14 cellular contexts compared by ENCODE assay signal in genomic region chr7:41107938-41108448, GRCh38.
DNase-seq lines count a peak whose midpoint lies in the region; TF ChIP-seq lines count a peak whose summit lies in the region.
"Had no signal": no experiment of that assay in that cellular context is flagged by ENCODE, and none has a peak within 500 bp of the region (broad histone marks: within the 10 kb centered on the region; RNA-seq: fewer than 3 reads in every experiment).

No MANE protein-coding gene starts in this region.

- H3K4me1 ChIP-seq in GM23248 (ENCODE audit: insufficient read depth) (peaks cover 34% of the 10 kb centered on the region), suprapubic skin (peaks cover 12% of the 10 kb centered on the region)

- H4K20me1 ChIP-seq in GM23248 (ENCODE audit: insufficient read depth), result no peaks in the 10 kb centered on the region

- DNase-seq in GM23248 (peak; percentile 30), M059J (ENCODE audit: low read depth) (peak; percentile 89), epithelial cell of prostate (ENCODE audit: low read depth, low spot score) (no peak), suprapubic skin (ENCODE audit: low spot score in 2 of 2) (no peak), NCI-H345 (lab: John Stamatoyannopoulos, UW) (no peak), NOMO-1 (lab: John Stamatoyannopoulos, UW; ENCODE audit: unreplicated experiment in 2 of 2) (no peak)
- no peak for DNase-seq in activated T-helper 1 cell treated with anti-CD3 and anti-CD28 coated beads, Interleukin-12 subunit alpha, Interleukin-12 subunit beta, Interleukin-2, Interleukin-4 antibody, amounts not matched to agents 30 ng/mL and 10 ng/mL and 1 ng/mL, durations not matched to agents 14 hours and 24 hours and 36 hours (ENCODE audit: low spot score)
- DNase-seq in stimulated activated CD4-positive, alpha-beta T cell treated with anti-CD3 and anti-CD28 coated beads, Interleukin-4, amount 100 ng/mL, for 24 hours, result no peak
- DNase-seq: activated CD8-positive, alpha-beta memory T cell treated with anti-CD3 and anti-CD28 coated beads, Interleukin-2, amount 50 U/mL, for 4 hours; amniotic stem cell; DMS153; GOT3; NCI-H1417 treated with DMSO at 0.1 percent for 48 hours had no signal

- intact Hi-C loops in activated T-helper 1 cell treated with anti-CD3 and anti-CD28 coated beads, Interleukin-12 subunit alpha, Interleukin-12 subunit beta, Interleukin-2, Interleukin-4 antibody, amounts not matched to agents 30 ng/mL and 10 ng/mL and 1 ng/mL, durations not matched to agents 14 hours and 24 hours and 36 hours (cut with micrococcal nuclease), result no loop called here

- no peak for TF ChIP-seq CTCF in suprapubic skin (IDR thresholded peaks at IDR 0.05)

- H3K79me2 ChIP-seq in GM23248 (ENCODE audit: insufficient read depth), result no peaks in the 10 kb centered on the region

- no peak for TF ChIP-seq POLR2A in suprapubic skin (IDR thresholded peaks at IDR 0.05)

- WGBS in GM23248 (ENCODE audit: low coverage in 1 of 2, low lambda C conversion rate in 2 of 2, missing lambda C conversion rate in 2 of 2), 2 experiments, result 11 to 13% methylated on average over 6 of the region's 6 CpGs
- WGBS in suprapubic skin, result 27% methylated on average over 6 of the region's 6 CpGs

- no peak overlapping the region for H3K4me3 Mint-ChIP-seq in activated T-helper 1 cell treated with anti-CD3 and anti-CD28 coated beads, Interleukin-12 subunit alpha, Interleukin-12 subunit beta, Interleukin-2, Interleukin-4 antibody, amounts not matched to agents 30 ng/mL and 10 ng/mL and 1 ng/mL, durations not matched to agents 14 hours and 24 hours and 36 hours

- no peak overlapping the region for H3K9ac ChIP-seq in GM23248

- no peak overlapping the region for H2AFZ ChIP-seq in GM23248

- in situ Hi-C loops in GM23248 (cut with MboI), result no loop called here

- H3K27ac Mint-ChIP-seq in activated T-helper 1 cell treated with anti-CD3 and anti-CD28 coated beads, Interleukin-12 subunit alpha, Interleukin-12 subunit beta, Interleukin-2, Interleukin-4 antibody, amounts not matched to agents 30 ng/mL and 10 ng/mL and 1 ng/mL, durations not matched to agents 14 hours and 24 hours and 36 hours, result no peak overlapping the region

- H3K27me3 ChIP-seq in GM23248 (replicated peaks; ENCODE audit: insufficient read depth) (no peaks in the 10 kb centered on the region), suprapubic skin (no peaks in the 10 kb centered on the region)

- H3K36me3 Mint-ChIP-seq in activated T-helper 1 cell treated with anti-CD3 and anti-CD28 coated beads, Interleukin-12 subunit alpha, Interleukin-12 subunit beta, Interleukin-2, Interleukin-4 antibody, amounts not matched to agents 30 ng/mL and 10 ng/mL and 1 ng/mL, durations not matched to agents 14 hours and 24 hours and 36 hours (ENCODE audit: low read depth), result no peaks in the 10 kb centered on the region

- H3K27ac ChIP-seq in GM23248, result no peak overlapping the region
- H3K27ac ChIP-seq in epithelial cell of prostate, result peak overlapping the region; percentile 96
- H3K27ac ChIP-seq in suprapubic skin, result peak overlapping the region; percentile 40
- H3K27ac ChIP-seq: HL-60 had no signal

- H3K36me3 ChIP-seq in GM23248 (ENCODE audit: low read depth) (no peaks in the 10 kb centered on the region), suprapubic skin (no peaks in the 10 kb centered on the region)

- no peaks in the 10 kb centered on the region for H3K4me1 Mint-ChIP-seq in activated T-helper 1 cell treated with anti-CD3 and anti-CD28 coated beads, Interleukin-12 subunit alpha, Interleukin-12 subunit beta, Interleukin-2, Interleukin-4 antibody, amounts not matched to agents 30 ng/mL and 10 ng/mL and 1 ng/mL, durations not matched to agents 14 hours and 24 hours and 36 hours (ENCODE audit: low read depth)

- H3K27me3 Mint-ChIP-seq in activated T-helper 1 cell treated with anti-CD3 and anti-CD28 coated beads, Interleukin-12 subunit alpha, Interleukin-12 subunit beta, Interleukin-2, Interleukin-4 antibody, amounts not matched to agents 30 ng/mL and 10 ng/mL and 1 ng/mL, durations not matched to agents 14 hours and 24 hours and 36 hours (ENCODE audit: insufficient read depth), result no peaks in the 10 kb centered on the region

- H3K9me3 ChIP-seq in GM23248 (ENCODE audit: low read depth), result no peaks in the 10 kb centered on the region
- H3K9me3 ChIP-seq in suprapubic skin, result no peaks in the 10 kb centered on the region

- no peak for TF ChIP-seq EP300 in suprapubic skin (IDR thresholded peaks at IDR 0.05)

- no peak overlapping the region for H3K4me3 ChIP-seq in GM23248
- no peak overlapping the region for H3K4me3 ChIP-seq in suprapubic skin

- peaks cover 23% of the 10 kb centered on the region; the same call in 1 of the 2 replicates for H3F3A ChIP-seq in GM23248 (ENCODE audit: insufficient read depth)

- H3K9me2 ChIP-seq in GM23248 (ENCODE audit: insufficient read depth), result no peaks in the 10 kb centered on the region

- H3K9me3 Mint-ChIP-seq in activated T-helper 1 cell treated with anti-CD3 and anti-CD28 coated beads, Interleukin-12 subunit alpha, Interleukin-12 subunit beta, Interleukin-2, Interleukin-4 antibody, amounts not matched to agents 30 ng/mL and 10 ng/mL and 1 ng/mL, durations not matched to agents 14 hours and 24 hours and 36 hours, result no peaks in the 10 kb centered on the region

- no peak overlapping the region for H3K4me2 ChIP-seq in GM23248 (ENCODE audit: unreplicated experiment)

Comparison
In these comparisons a context has a peak if more than half of its experiments do, and no peak if none do; other contexts are left out.
1. DNase-seq: peak in GM23248 (single experiment) and M059J (single experiment); none in epithelial cell of prostate (single experiment), suprapubic skin (0 of 2), activated T-helper 1 cell treated with anti-CD3 and anti-CD28 coated beads, Interleukin-12 subunit alpha, Interleukin-12 subunit beta, Interleukin-2, Interleukin-4 antibody, amounts not matched to agents 30 ng/mL and 10 ng/mL and 1 ng/mL, durations not matched to agents 14 hours and 24 hours and 36 hours (single experiment), NCI-H345 (single experiment), stimulated activated CD4-positive, alpha-beta T cell treated with anti-CD3 and anti-CD28 coated beads, Interleukin-4, amount 100 ng/mL, for 24 hours (single experiment) and NOMO-1 (0 of 2).